Comparison of ENCODE assay signal across 8 cellular contexts in the genomic region with DNA sequence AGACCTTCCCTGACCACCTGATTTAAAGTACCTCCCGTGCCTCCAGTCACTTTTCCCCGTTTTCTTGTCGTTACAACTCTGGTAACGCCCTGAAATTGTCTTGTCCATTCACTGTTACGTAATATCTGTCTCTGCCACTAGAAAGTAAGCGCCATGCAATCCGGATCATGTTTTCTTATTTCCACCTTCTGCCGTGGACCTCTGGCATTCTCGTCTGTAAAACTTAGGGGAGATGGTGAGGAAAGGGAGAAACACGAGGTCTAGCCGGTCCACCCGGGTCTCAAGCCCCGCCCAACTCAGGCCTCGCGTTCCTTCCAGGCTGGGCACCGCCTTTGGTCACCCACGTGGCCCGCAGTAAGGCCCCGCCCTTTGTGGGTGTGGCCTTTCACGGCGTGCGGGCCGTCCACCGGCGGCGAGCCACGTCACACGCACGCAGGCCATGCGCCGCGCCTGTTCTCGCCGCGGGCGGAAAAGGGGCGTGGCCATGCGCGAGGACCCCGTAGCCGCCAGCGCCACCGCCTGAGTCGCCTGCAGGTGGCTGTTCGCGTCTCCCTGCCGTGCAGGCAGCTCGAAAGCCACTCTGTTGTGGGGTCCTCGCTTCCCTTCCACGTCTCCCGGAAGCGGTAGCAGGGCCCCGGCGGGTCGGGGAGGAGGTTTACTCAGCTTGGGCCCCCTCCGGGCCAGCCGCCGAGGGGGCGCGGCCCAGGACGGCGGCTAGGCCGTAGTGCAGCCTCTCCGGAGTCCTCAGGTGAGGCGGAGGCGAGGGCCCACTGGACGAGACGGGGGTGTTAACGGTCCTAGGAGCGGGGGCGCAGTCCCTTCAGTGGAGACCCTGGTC. TPM values are rescaled to one million over a fixed set of nuclear protein-coding genes. Genes with fewer than 3 reads are reported as not detected.
DNase-seq lines count a peak whose midpoint lies in the region; ATAC-seq and FAIRE-seq lines count a peak whose summit lies in the region.

A gene with protein sequence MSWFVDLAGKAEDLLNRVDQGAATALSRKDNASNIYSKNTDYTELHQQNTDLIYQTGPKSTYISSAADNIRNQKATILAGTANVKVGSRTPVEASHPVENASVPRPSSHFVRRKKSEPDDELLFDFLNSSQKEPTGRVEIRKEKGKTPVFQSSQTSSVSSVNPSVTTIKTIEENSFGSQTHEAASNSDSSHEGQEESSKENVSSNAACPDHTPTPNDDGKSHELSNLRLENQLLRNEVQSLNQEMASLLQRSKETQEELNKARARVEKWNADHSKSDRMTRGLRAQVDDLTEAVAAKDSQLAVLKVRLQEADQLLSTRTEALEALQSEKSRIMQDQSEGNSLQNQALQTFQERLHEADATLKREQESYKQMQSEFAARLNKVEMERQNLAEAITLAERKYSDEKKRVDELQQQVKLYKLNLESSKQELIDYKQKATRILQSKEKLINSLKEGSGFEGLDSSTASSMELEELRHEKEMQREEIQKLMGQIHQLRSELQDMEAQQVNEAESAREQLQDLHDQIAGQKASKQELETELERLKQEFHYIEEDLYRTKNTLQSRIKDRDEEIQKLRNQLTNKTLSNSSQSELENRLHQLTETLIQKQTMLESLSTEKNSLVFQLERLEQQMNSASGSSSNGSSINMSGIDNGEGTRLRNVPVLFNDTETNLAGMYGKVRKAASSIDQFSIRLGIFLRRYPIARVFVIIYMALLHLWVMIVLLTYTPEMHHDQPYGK (plus strand): TSS at position 597 of the 838 bp plus-strand sequence. CDS start 3,133 bp downstream, outside the sequence.

- no peaks in the 10 kb centered on the region for H3K27me3 Mint-ChIP-seq in activated T-cell treated with anti-CD3 and anti-CD28 coated beads, Interleukin-2, amount 50 U/mL, for 72 hours (ENCODE audit: low read depth)

- H3K36me3 ChIP-seq in KOPT-K1 (ENCODE audit: insufficient read depth, low read length) (peaks cover 19% of the 10 kb centered on the region), muscle layer of colon (ENCODE audit: insufficient read depth, low read length) (peaks cover 8% of the 10 kb centered on the region)

- H3K4me1 ChIP-seq in muscle layer of colon (ENCODE audit: insufficient read depth, low read length) = peaks cover 18% of the 10 kb centered on the region

- H3K27ac Mint-ChIP-seq in activated T-cell treated with anti-CD3 and anti-CD28 coated beads, Interleukin-2, amount 50 U/mL, for 72 hours = peak within 1 kb of the TSS; percentile 97

- peaks cover 21 to 26% of the 10 kb centered on the region in 2 donors for H3K36me3 Mint-ChIP-seq in activated T-cell treated with anti-CD3 and anti-CD28 coated beads, Interleukin-2, amount 50 U/mL, for 72 hours (ENCODE audit: insufficient read depth in 2 of 2)

- peak within 1 kb of the TSS; percentile 97 to 99 for H3K4me3 Mint-ChIP-seq in activated T-cell treated with anti-CD3 and anti-CD28 coated beads, Interleukin-2, amount 50 U/mL, for 72 hours

- peak; percentile 94 for ATAC-seq in GM21786 (IDR thresholded peaks at IDR 0.05; ENCODE audit: unreplicated experiment)
- peak; percentile 94 to 96 for ATAC-seq in activated T-cell treated with anti-CD3 and anti-CD28 coated beads, Interleukin-2, amount 50 U/mL, for 72 hours (replicated peaks in 1 of 2)
- peak; percentile 99 for ATAC-seq in esophagus mucosa

- H3K4me1 Mint-ChIP-seq in activated T-cell treated with anti-CD3 and anti-CD28 coated beads, Interleukin-2, amount 50 U/mL, for 72 hours (ENCODE audit: low read depth) = peaks cover 31% of the 10 kb centered on the region

- H3K9me3 Mint-ChIP-seq in activated T-cell treated with anti-CD3 and anti-CD28 coated beads, Interleukin-2, amount 50 U/mL, for 72 hours = peaks cover 16 to 18% of the 10 kb centered on the region in 2 donors

- no peaks in the 10 kb centered on the region for H3K27me3 ChIP-seq in muscle layer of colon (ENCODE audit: control insufficient read depth in 1 of 2, insufficient read depth in 2 of 2, low read length in 2 of 2)

- H3K9ac ChIP-seq in muscle layer of colon (ENCODE audit: low read length) = peak within 1 kb of the TSS; percentile 95

- DNase-seq in DMS79 (lab: John Stamatoyannopoulos, UW) (peak; percentile 100), RCC 7860 (ENCODE audit: low spot score) (peak; percentile 79)
- peak; percentile 98 to 99 for DNase-seq in activated T-cell treated with anti-CD3 and anti-CD28 coated beads, Interleukin-2, amount 50 U/mL, for 72 hours
- peak; percentile 95 for DNase-seq in stimulated activated CD8-positive, alpha-beta memory T cell treated with anti-CD3 and anti-CD28 coated beads, Interleukin-7, amount 100 ng/mL, for 24 hours (ENCODE audit: low read depth)

- peak within 1 kb of the TSS; percentile 83 for H3K27ac ChIP-seq in KOPT-K1 (ENCODE audit: low read depth, low read length, poor library complexity, severe bottlenecking)
- peak within 1 kb of the TSS; percentile 89 for H3K27ac ChIP-seq in muscle layer of colon (ENCODE audit: low read depth, low read length)

- peak within 1 kb of the TSS; percentile 97 to 98 for H3K4me3 ChIP-seq in muscle layer of colon (ENCODE audit: low read depth in 1 of 2, low read length in 2 of 2)

- peaks cover 18% of the 10 kb centered on the region for H3K9me3 ChIP-seq in KOPT-K1 (ENCODE audit: insufficient read depth, low read length, poor library complexity, severe bottlenecking)
- H3K9me3 ChIP-seq in muscle layer of colon (ENCODE audit: low read length) = no peaks in the 10 kb centered on the region

- FAIRE-seq in RCC 7860 (lab: Jason Lieb, UNC) = no peak

RNA-seq across cellular contexts. Expression of the gene that starts here (rescaled TPM):
- 10 to 100 TPM; 19.7 to 24.2 TPM for total RNA-seq in activated T-cell treated with anti-CD3 and anti-CD28 coated beads, Interleukin-2, amount 50 U/mL, for 72 hours
- 24.9 TPM for total RNA-seq in esophagus mucosa

Comparison
In these comparisons a context has a peak if more than half of its experiments do, and no peak if none do; other contexts are left out.
1. Peak in every context shown above with its lines: DNase-seq, ATAC-seq, H3K4me3 ChIP-seq and H3K27ac ChIP-seq.